11 cellular contexts compared by ENCODE assay signal in the genomic region with DNA sequence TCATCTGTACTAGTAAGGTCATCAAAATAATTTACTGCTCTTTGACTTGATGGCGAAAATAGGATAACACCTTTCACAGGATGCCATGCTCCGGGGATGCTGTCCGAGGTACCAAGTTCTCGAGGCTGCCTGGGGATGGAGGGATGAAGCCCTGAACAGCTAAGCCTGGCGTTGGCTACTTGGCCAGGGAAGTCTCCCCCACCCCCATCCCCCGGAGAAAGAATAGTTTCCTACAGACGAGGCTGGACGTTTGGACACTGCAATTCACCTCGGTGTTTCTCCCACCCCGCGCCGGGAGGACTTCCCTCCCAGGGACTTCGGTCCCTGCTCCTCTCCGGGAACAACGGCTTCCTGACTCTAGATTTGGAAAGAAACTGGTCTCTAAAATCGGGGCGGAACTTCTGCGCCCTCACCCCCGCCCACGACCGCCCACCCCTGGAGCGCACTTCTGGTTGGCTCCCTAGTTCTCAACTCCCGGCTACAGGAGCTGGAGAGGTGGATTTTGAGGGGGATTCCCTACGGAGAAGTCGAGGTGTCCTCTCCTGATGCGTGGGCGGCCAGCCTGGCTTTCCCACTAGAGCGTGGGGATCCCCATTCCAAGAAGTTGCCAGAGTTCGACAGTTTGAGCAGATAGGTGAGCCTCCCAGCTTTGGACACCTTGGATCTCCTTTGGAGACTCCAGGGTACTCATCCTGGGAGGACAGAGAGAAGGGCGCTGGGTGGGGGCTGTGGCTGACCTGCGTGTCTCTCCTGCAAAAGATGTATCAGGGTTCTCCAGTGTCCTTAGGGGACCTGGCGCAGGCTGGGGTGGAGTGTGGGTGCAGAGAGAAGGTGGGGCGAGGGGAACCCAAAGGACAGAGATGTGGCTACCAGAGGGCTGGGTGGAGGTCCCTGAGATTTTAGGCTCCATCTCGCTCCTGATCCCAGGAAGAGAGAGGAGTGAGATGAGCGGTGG. TPM values are rescaled to one million over a fixed set of nuclear protein-coding genes. Genes with fewer than 3 reads are reported as not detected.
DNase-seq lines count a peak whose midpoint lies in the region; ATAC-seq and TF ChIP-seq lines count a peak whose summit lies in the region.
"Had no signal": no experiment of that assay in that cellular context is flagged by ENCODE, and none has a peak within 500 bp of the region (broad histone marks: within the 10 kb centered on the region; RNA-seq: fewer than 3 reads in every experiment).

No MANE protein-coding gene starts in this region.

- H3K4me3 ChIP-seq in dorsolateral prefrontal cortex = peak overlapping the region; percentile 37 to 77 (median 63)
- H3K4me3 ChIP-seq in gastrocnemius medialis = no peak overlapping the region

- H3K9me3 ChIP-seq in gastrocnemius medialis = no peaks in the 10 kb centered on the region

- H3K27me3 Mint-ChIP-seq in nephron progenitor cell (ENCODE audit: low read depth, poor library complexity) = peaks cover 74% of the 10 kb centered on the region

- H3K9me3 Mint-ChIP-seq in nephron progenitor cell = peaks cover 12% of the 10 kb centered on the region

- peaks cover 0 to 5% of the 10 kb centered on the region in 2 donors for H3K4me1 ChIP-seq in gastrocnemius medialis

- in situ Hi-C loops in gastrocnemius medialis (cut with MboI; ENCODE audit: low sequenced_read_pairs in 4 of 4) = no loop called here

- intact Hi-C loops in dorsolateral prefrontal cortex (cut with DNase I) = loop anchor here (5.0 to 10.0 kb wide), 4 partner anchors 197 to 423 kb away; no protein-coding TSS in a partner anchor
- intact Hi-C loops in gastrocnemius medialis (cut with DNase I; ENCODE audit: low total_unique reads) = no loop called here
- intact Hi-C loops in Right ventricle myocardium superior (cut with DNase I) = no loop called here

- no peak for ATAC-seq in gastrocnemius medialis
- no peak for ATAC-seq in Right ventricle myocardium superior (ENCODE audit: poor library complexity)

- peaks cover 0 to 26% (median 0%) of the 10 kb centered on the region in 45 donors for H3K27me3 ChIP-seq in dorsolateral prefrontal cortex
- peaks cover 39 to 50% (median 40%) of the 10 kb centered on the region in 3 donors for H3K27me3 ChIP-seq in gastrocnemius medialis

- H3K4me3 Mint-ChIP-seq in nephron progenitor cell = peak overlapping the region; percentile 74

- TF ChIP-seq POLR2A in gastrocnemius medialis (IDR thresholded peaks at IDR 0.05) = no peak

- no peak overlapping the region for H3K27ac Mint-ChIP-seq in nephron progenitor cell

- H3K36me3 Mint-ChIP-seq in nephron progenitor cell (ENCODE audit: low read depth) = no peaks in the 10 kb centered on the region

- TF ChIP-seq CTCF in dorsolateral prefrontal cortex (IDR thresholded peaks at IDR 0.05 in 54 of 56, conservative IDR thresholded peaks at IDR 0.05 in 2 of 56; ENCODE audit: low read depth in 1 of 56, partially characterized antibody in 56 of 56) = no peak
- no peak for TF ChIP-seq CTCF in nephron progenitor cell (IDR thresholded peaks at IDR 0.05)
- no peak for TF ChIP-seq CTCF in gastrocnemius medialis (IDR thresholded peaks at IDR 0.05 in 4 of 5, conservative IDR thresholded peaks at IDR 0.05 in 1 of 5)

- H3K4me1 Mint-ChIP-seq in nephron progenitor cell = peaks cover 40% of the 10 kb centered on the region

- DNase-seq in D341Med (ENCODE audit: low spot score) (peak; percentile 18), NCI-H128 (lab: John Stamatoyannopoulos, UW; ENCODE audit: unreplicated experiment) (peak; percentile 28), dorsolateral prefrontal cortex (peak in 6 of 10 donors; percentile 19 to 44 (median 35)), nephron progenitor cell (peak; percentile 66), RKO (ENCODE audit: low spot score) (no peak), gastrocnemius medialis (no peak), Right ventricle myocardium superior (no peak)
- DNase-seq in activated CD4-positive, alpha-beta T cell treated with anti-CD3 and anti-CD28 coated beads, Interleukin-2, amount 50 U/mL, for 48 hours = no peak
- DNase-seq: activated CD8-positive, alpha-beta memory T cell treated with anti-CD3 and anti-CD28 coated beads, Interleukin-2, amount 50 U/mL, for 48 hours; SW 1271 had no signal

- peak overlapping the region in 51 of 59 donors; percentile 8 to 88 (median 73) for H3K27ac ChIP-seq in dorsolateral prefrontal cortex
- no peak overlapping the region for H3K27ac ChIP-seq in gastrocnemius medialis
- H3K27ac ChIP-seq: skin epidermis had no signal

- no peaks in the 10 kb centered on the region for H3K36me3 ChIP-seq in gastrocnemius medialis

RNA-seq across cellular contexts. Expression of gene PCSK2, which starts 1.1 kb away (rescaled TPM):
- total RNA-seq in dorsolateral prefrontal cortex (100 to 1,000 TPM in 33 of 120 experiments, 10 to 100 TPM in 87; 24.6 to 130 (median 89.3) TPM), gastrocnemius medialis (under 1 TPM in 1 of 4 donors, not detected in 3; 0.29 TPM), Right ventricle myocardium superior (0.86 TPM)

Comparison
In these comparisons a context has a peak if more than half of its experiments do, and no peak if none do; other contexts are left out.
1. DNase-seq: peak in D341Med (single experiment), NCI-H128 (single experiment), dorsolateral prefrontal cortex (6 of 10) and nephron progenitor cell (single experiment); none in RKO (single experiment), gastrocnemius medialis (0 of 2), Right ventricle myocardium superior (single experiment) and activated CD4-positive, alpha-beta T cell treated with anti-CD3 and anti-CD28 coated beads, Interleukin-2, amount 50 U/mL, for 48 hours (0 of 2).
2. H3K27ac ChIP-seq: peak in dorsolateral prefrontal cortex (51 of 59); none in gastrocnemius medialis (0 of 4).
3. H3K4me3 ChIP-seq: peak in dorsolateral prefrontal cortex (59 of 59); none in gastrocnemius medialis (0 of 4).
4. RNA of gene PCSK2, which starts 1.1 kb away (total RNA-seq): 24.6 to 130 TPM in dorsolateral prefrontal cortex; 0.86 TPM in Right ventricle myocardium superior (single experiment) and 0.29 TPM in gastrocnemius medialis; every median in the first group is over 10 times any median in the second.
5. intact Hi-C loops: an anchor here in dorsolateral prefrontal cortex (5.0 to 10.0 kb wide); none called in gastrocnemius medialis and Right ventricle myocardium superior.